27 cellular contexts compared by ENCODE assay signal in the genomic region with DNA sequence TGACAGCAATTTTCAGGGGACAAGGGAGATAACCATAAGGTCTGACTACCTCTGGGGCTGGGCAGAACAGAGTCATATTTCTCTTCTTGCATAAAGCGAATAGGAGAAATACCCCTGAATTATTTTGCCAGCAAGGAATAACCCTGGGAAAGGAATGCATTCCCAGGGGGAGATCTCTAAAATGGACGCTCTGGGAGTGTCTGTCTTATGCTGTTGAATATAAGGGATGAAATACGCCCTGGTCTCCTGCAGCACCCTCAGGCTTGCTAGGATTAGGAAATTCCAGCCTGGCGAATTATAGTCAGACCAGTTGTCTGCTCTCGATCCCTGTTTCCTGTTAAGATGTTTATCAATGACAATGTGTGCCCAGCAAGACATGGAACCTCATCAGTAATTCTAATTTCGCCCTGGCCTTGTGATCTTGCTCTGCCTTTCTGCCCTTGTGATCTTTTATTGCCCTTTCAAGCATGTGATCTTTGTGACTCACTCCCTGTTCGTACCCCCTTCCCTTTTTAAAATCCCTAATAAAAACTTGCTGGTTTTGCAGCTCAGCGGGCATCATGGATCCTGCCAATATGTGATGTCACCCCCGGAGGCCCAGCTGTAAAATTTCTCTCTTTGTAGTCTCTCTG.
"Had no signal": no experiment of that assay in that cellular context is flagged by ENCODE, and none has a peak within 500 bp of the region (broad histone marks: within the 10 kb centered on the region; RNA-seq: fewer than 3 reads in every experiment).

No MANE protein-coding gene starts in this region.

- DNase-seq: activated CD4-positive, alpha-beta T cell treated with anti-CD3 and anti-CD28 coated beads for 4 hours; activated CD4-positive, alpha-beta T cell treated with anti-CD3 and anti-CD28 coated beads, Interleukin-2, amount 50 U/mL, for 4 hours; activated CD8-positive, alpha-beta memory T cell treated with anti-CD3 and anti-CD28 coated beads, Interleukin-2, amount 50 U/mL, for 48 hours; activated CD8-positive, alpha-beta T cell treated with anti-CD3 and anti-CD28 coated beads, Interleukin-2, amount 10 ng/mL, durations not matched to agents 7 days and 5 days; activated effector memory CD4-positive, alpha-beta T cell treated with Interleukin-2 at 50 U/mL for 16 hours; activated naive CD4-positive, alpha-beta T cell; activated naive CD8-positive, alpha-beta T cell treated with anti-CD3 and anti-CD28 coated beads, Interleukin-2, amount 50 U/mL, for 24 hours; activated T-cell treated with anti-CD3 and anti-CD28 coated beads, Interleukin-2, amount 50 U/mL, for 1 hour; amniotic stem cell; body of pancreas; central memory CD4-positive, alpha-beta T cell; Karpas-422; NCI-H1105 treated with DMSO at 0.1 percent for 48 hours; NCI-H1436 treated with DMSO at 0.1 percent for 48 hours; NCI-H187 treated with DMSO at 0.1 percent for 48 hours; NCI-H2171; NCI-H2227 treated with DMSO at 0.1 percent for 48 hours; NCI-H510A; NCI-H526 treated with DMSO at 0.1 percent for 48 hours; PC-3; SHP77 had no signal

- H3K4me1 Mint-ChIP-seq: activated naive CD8-positive, alpha-beta T cell treated with anti-CD3 and anti-CD28 coated beads, Interleukin-2, amount 50 U/mL, for 24 hours had no signal

- H3K4me3 Mint-ChIP-seq: activated CD8-positive, alpha-beta T cell treated with anti-CD3 and anti-CD28 coated beads, Interleukin-2, amount 10 ng/mL, durations not matched to agents 7 days and 5 days; activated naive CD8-positive, alpha-beta T cell treated with anti-CD3 and anti-CD28 coated beads, Interleukin-2, amount 50 U/mL, for 24 hours; T-helper 1 cell treated with Interleukin-12 subunit alpha and Interleukin-12 subunit beta and Interleukin-4 antibody, amounts not matched to agents 30 μg/mL and 1 μg/mL, for 36 hours had no signal

- H3K27me3 Mint-ChIP-seq: activated naive CD8-positive, alpha-beta T cell treated with anti-CD3 and anti-CD28 coated beads, Interleukin-2, amount 50 U/mL, for 24 hours had no signal

- H3K36me3 ChIP-seq: ascending aorta, SJSA1 had no signal

- FAIRE-seq: bronchial epithelial cell, RCC 7860 had no signal

- H3K36me3 Mint-ChIP-seq: activated naive CD4-positive, alpha-beta T cell treated with anti-CD3 and anti-CD28 coated beads, Interleukin-2, amount 50 U/mL, for 72 hours had no signal

- H3K9me3 ChIP-seq: ascending aorta, body of pancreas, SJSA1 had no signal

- H3K27ac Mint-ChIP-seq: activated CD8-positive, alpha-beta T cell treated with anti-CD3 and anti-CD28 coated beads, Interleukin-2, amount 10 ng/mL, durations not matched to agents 7 days and 5 days; activated naive CD4-positive, alpha-beta T cell treated with anti-CD3 and anti-CD28 coated beads, Interleukin-2, amount 50 U/mL, for 72 hours; activated naive CD8-positive, alpha-beta T cell treated with anti-CD3 and anti-CD28 coated beads, Interleukin-2, amount 50 U/mL, for 24 hours; T-helper 1 cell treated with Interleukin-12 subunit alpha and Interleukin-12 subunit beta and Interleukin-4 antibody, amounts not matched to agents 30 μg/mL and 1 μg/mL, for 36 hours had no signal

- H3K27ac ChIP-seq: ascending aorta, body of pancreas, SJSA1 had no signal

- H3K27me3 ChIP-seq: ascending aorta, body of pancreas, SJSA1 had no signal

- H3K4me1 ChIP-seq: ascending aorta, body of pancreas, SJSA1 had no signal

- H3K4me3 ChIP-seq: ascending aorta, body of pancreas, SJSA1 had no signal
